In the genomic region with DNA sequence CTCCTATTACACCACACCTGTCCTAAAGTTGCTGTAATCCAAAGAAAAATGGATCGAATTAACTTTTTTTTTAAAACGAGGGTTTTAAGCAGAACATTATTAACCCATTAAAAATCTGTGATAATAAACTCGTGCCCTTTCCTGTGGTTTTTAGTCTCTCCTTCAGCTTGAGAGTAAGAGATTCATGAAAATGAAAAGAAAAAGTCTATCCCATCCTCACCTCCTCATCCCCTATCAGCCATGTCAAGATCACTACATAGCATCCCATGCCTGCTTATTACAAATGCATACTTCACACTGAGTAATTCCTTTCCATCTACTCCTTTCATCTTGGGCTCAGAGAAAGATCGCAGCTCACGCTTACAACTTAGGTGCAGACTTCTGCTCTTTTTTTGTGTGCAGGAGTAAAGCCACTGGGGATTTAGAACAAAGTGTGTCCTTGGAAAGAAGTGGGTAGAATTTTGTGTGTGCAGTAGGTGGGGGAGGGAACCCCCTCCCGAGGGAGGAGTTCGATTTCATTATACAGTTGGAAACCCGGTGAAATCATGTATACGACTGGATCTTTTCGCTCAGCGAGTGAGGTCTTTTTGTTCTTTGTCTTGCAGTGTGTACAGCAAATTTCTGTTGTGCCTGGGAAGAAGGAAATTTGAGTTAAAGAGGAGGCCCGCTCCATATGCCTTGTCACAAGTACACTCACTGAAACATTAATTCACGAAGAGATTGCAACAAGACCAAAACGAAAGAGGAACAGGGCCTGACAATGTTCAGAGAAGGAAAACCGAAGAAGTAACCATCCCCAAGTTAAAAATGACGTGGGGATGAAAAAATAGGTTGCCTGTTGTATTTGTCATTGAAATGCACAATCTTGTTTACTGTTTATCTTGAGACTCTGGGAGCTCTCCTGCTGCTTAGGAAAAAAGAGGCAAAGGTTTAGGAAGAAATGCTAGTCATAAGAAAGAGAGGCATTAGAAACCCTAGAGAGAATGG, we compare ENCODE assay signal across 8 cellular contexts.
DNase-seq lines count a peak whose midpoint lies in the region; ATAC-seq, FAIRE-seq and TF ChIP-seq lines count a peak whose summit lies in the region.

No MANE protein-coding gene starts in this region.

- no peak; the same call in 1 of the 2 replicates for TF ChIP-seq RAD21 in GM12878 (IDR thresholded peaks at IDR 0.05; ENCODE audit: insufficient read depth, low read depth, low read length)

- POLR2A ChIA-PET in GM12878 (lab: Charles Lee), result interaction anchor here (0.7 to 6.0 kb wide), 10 partner anchors 10 to 177 kb away, joined by 3 to 49 read pairs (median 4); no protein-coding TSS in a partner anchor

- H2AFZ ChIP-seq in GM12878 (ENCODE audit: control insufficient read depth, low read depth, low read length), result peak overlapping the region; percentile 79

- peak overlapping the region in 1 of 2 donors; percentile 76 for H3K27ac Mint-ChIP-seq in natural killer cell

- BruUV-seq in GM12878 (replicated peaks; lab: Mats Ljungman, UMichigan), result TSS peak; percentile 84

- TF ChIP-seq POLR2A in GM12878 (IDR thresholded peaks at IDR 0.05; ENCODE audit: low read depth, low read length), result 0 out of 2 replicates have a peak, but pooled peaks have one; percentile 28

- H3K4me3 ChIP-seq in GM12878, result peak overlapping the region; percentile 64

- SMC1A ChIA-PET in GM12878 (lab: Charles Lee; ENCODE audit: uncharacterized antibody, unreplicated experiment), result interaction anchor here (1.0 to 14.8 kb wide), 22 partner anchors 9 to 176 kb away, joined by 3 to 290 read pairs (median 8); no protein-coding TSS in a partner anchor

- H3K27ac ChIP-seq in GM12878 (ENCODE audit: control insufficient read depth, insufficient read depth), result peak overlapping the region; percentile 86

- peak; percentile 92 for DNase-seq in DMS79 treated with DMSO at 0.1 percent for 48 hours (lab: John Stamatoyannopoulos, UW)
- DNase-seq in NCI-H2107 (lab: John Stamatoyannopoulos, UW), result peak; percentile 65
- no peak for DNase-seq in GM12878 (ENCODE audit: low read depth, low spot score)
- no peak for DNase-seq in natural killer cell
- DNase-seq in GM13977 (ENCODE audit: low spot score), result no peak
- DNase-seq in stimulated activated CD4-positive, alpha-beta T cell treated with anti-CD3 and anti-CD28 coated beads, Interleukin-4, amount 100 ng/mL, for 4 hours, result no peak
- no peak for DNase-seq in stimulated activated CD4-positive, alpha-beta T cell treated with anti-CD3 and anti-CD28 coated beads, Interleukin-2, amount 100 ng/mL, for 24 hours

- intact Hi-C loops in GM12878 (cut with micrococcal nuclease; ENCODE audit: unreplicated experiment) (loop anchor here (5.0 kb wide), 3 partner anchors 83 to 158 kb away; no protein-coding TSS in a partner anchor), natural killer cell (cut with micrococcal nuclease) (no loop called here)

- H3K4me2 ChIP-seq in GM12878 (ENCODE audit: control insufficient read depth, insufficient read depth), result peak overlapping the region; percentile 85

- TF ChIP-seq EP300 in GM12878 (IDR thresholded peaks at IDR 0.05; ENCODE audit: borderline replicate concordance in 1 of 2, control insufficient read depth in 1 of 2, low read depth in 2 of 2, low read length in 2 of 2), result 0 out of 4 replicates have a peak, but pooled peaks of 1 of the 2 experiments have one; percentile 50

- RAD21 ChIA-PET in GM12878 (lab: Charles Lee; ENCODE audit: unreplicated experiment), result interaction anchor here (0.8 to 3.5 kb wide), 21 partner anchors 10 to 183 kb away, joined by 3 to 37 read pairs (median 5); a partner anchor contains a TSS

- 1% methylated on average over 16 of the region's 16 CpGs for WGBS in GM12878 (ENCODE audit: insufficient coverage, insufficient replicate concordance, low lambda C conversion rate, missing lambda C conversion rate)

- H3K27me3 ChIP-seq in GM12878 (replicated peaks in 1 of 2; ENCODE audit: control insufficient read depth in 2 of 2, insufficient read depth in 2 of 2, low read length in 1 of 2), result no peaks in the 10 kb centered on the region

- H3K9ac ChIP-seq in GM12878 (ENCODE audit: control insufficient read depth, insufficient read depth, low read length), result peak overlapping the region; percentile 70

- H3K36me3 ChIP-seq in GM12878 (ENCODE audit: control insufficient read depth in 2 of 2, insufficient read depth in 2 of 2, low read length in 1 of 2), result no peaks in the 10 kb centered on the region

- peak; percentile 49 for FAIRE-seq in GM12878 (lab: Jason Lieb, UNC)

- CTCF ChIA-PET in GM12878 (lab: Yijun Ruan, JAX), result interaction anchor here (0.6 to 7.4 kb wide), 10 partner anchors 10 to 248 kb away, joined by 3 to 47 read pairs (median 5); no protein-coding TSS in a partner anchor

- no peaks in the 10 kb centered on the region for H3K36me3 Mint-ChIP-seq in natural killer cell

- H4K20me1 ChIP-seq in GM12878 (ENCODE audit: control insufficient read depth, insufficient read depth), result no peaks in the 10 kb centered on the region

- no peaks in the 10 kb centered on the region; the same call in 1 of the 2 replicates for H3K79me2 ChIP-seq in GM12878 (ENCODE audit: control insufficient read depth, insufficient read depth, low read length)

- ATAC-seq in GM21619 (IDR thresholded peaks at IDR 0.05; ENCODE audit: unreplicated experiment), result peak; percentile 37
- peak; percentile 67 for ATAC-seq in GM12878
- ATAC-seq in natural killer cell, result peak in 1 of 3 donors; percentile 35

- peak overlapping the region; percentile 70 for H3K4me3 Mint-ChIP-seq in natural killer cell

- peaks cover 21 to 27% of the 10 kb centered on the region in 2 donors for H3K4me1 Mint-ChIP-seq in natural killer cell

- H3K4me1 ChIP-seq in GM12878 (ENCODE audit: control insufficient read depth, insufficient read depth, low read length), result peaks cover 56% of the 10 kb centered on the region

- TF ChIP-seq CTCF in GM12878 (IDR thresholded peaks at IDR 0.05 in 2 of 3, conservative IDR thresholded peaks at IDR 0.05 in 1 of 3; ENCODE audit: control insufficient read depth in 2 of 3, extremely low read depth in 1 of 3, insufficient read depth in 1 of 3, low read depth in 3 of 3, low read length in 3 of 3) (no peak), natural killer cell (IDR thresholded peaks at IDR 0.05) (no peak), GM13977 (IDR thresholded peaks at IDR 0.05; ENCODE audit: extremely low read depth, insufficient read depth, missing control alignments) (no peak)

- H3K27me3 Mint-ChIP-seq in natural killer cell (ENCODE audit: low read depth in 2 of 2), result peaks cover 0 to 7% of the 10 kb centered on the region in 2 donors

- in situ Hi-C loops in GM12878 (cut with MboI), result loop anchor here (25.0 kb wide), 1 partner anchor 1553 kb away; a partner anchor contains a TSS
- in situ Hi-C loops in GM13977 (cut with MboI; ENCODE audit: low pct_unique_long_range_greater_than_20kb, low sequenced_read_pairs, unreplicated experiment), result loop anchor here (10.0 to 25.0 kb wide), 2 partner anchors 85 to 172 kb away; no protein-coding TSS in a partner anchor

- no peaks in the 10 kb centered on the region; the same call in 2 of the 3 replicates for H3K9me3 ChIP-seq in GM12878 (replicated peaks; ENCODE audit: control insufficient read depth, insufficient read depth, low read length)

- no peaks in the 10 kb centered on the region for H3K9me3 Mint-ChIP-seq in natural killer cell

TF ChIP-seq in GM12878, 131 proteins besides CTCF, POLR2A, EP300 and RAD21 (continues in another document):
- TF ChIP-seq, protein P1, sequence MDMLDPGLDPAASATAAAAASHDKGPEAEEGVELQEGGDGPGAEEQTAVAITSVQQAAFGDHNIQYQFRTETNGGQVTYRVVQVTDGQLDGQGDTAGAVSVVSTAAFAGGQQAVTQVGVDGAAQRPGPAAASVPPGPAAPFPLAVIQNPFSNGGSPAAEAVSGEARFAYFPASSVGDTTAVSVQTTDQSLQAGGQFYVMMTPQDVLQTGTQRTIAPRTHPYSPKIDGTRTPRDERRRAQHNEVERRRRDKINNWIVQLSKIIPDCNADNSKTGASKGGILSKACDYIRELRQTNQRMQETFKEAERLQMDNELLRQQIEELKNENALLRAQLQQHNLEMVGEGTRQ (IDR thresholded peaks at IDR 0.05; ENCODE audit: borderline replicate concordance, low read depth, low read length), result no peak
- TF ChIP-seq CREB1 (IDR thresholded peaks at IDR 0.05; ENCODE audit: low read depth) (peak; percentile 85), ETV6 (conservative IDR thresholded peaks at IDR 0.05 in 1 of 2, IDR thresholded peaks at IDR 0.05 in 1 of 2; ENCODE audit: borderline replicate concordance in 1 of 2, low read depth in 1 of 2) (peak in 1 of 2 experiments; percentile 91; a peak in 2 of 4 replicates), SMARCA5 (IDR thresholded peaks at IDR 0.05) (no peak), DPF2 (IDR thresholded peaks at IDR 0.05) (0 out of 2 replicates have a peak, but pooled peaks have one; percentile 57), POLR2AphosphoS2 (IDR thresholded peaks at IDR 0.05; ENCODE audit: low read depth, low read length) (no peak), IKZF1 (conservative IDR thresholded peaks at IDR 0.05) (peak; percentile 70), JUND (IDR thresholded peaks at IDR 0.05; ENCODE audit: low read depth, low read length) (no peak), POU2F2 (IDR thresholded peaks at IDR 0.05; ENCODE audit: borderline replicate concordance, low read depth, low read length) (peak; percentile 17; the same call in 1 of the 3 replicates), JUNB (IDR thresholded peaks at IDR 0.05) (peak; percentile 46), IKZF2 (IDR thresholded peaks at IDR 0.05) (peak; percentile 74 to 79; a peak in 3 of 4 replicates), KAT2A (conservative IDR thresholded peaks at IDR 0.05; ENCODE audit: control insufficient read depth, low read depth, low read length) (no peak), MTA2 (IDR thresholded peaks at IDR 0.05; ENCODE audit: low read depth) (peak; percentile 54; the same call in 1 of the 2 replicates), SPI1 (IDR thresholded peaks at IDR 0.05; ENCODE audit: borderline replicate concordance, insufficient read depth, low read depth, low read length) (peak; percentile 93)
- TF ChIP-seq, protein P2, sequence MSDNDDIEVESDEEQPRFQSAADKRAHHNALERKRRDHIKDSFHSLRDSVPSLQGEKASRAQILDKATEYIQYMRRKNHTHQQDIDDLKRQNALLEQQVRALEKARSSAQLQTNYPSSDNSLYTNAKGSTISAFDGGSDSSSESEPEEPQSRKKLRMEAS (IDR thresholded peaks at IDR 0.05; ENCODE audit: low read depth, low read length), result no peak

Comparison
In these comparisons a context has a peak if more than half of its experiments do, and no peak if none do; other contexts are left out.
1. DNase-seq: peak in DMS79 treated with DMSO at 0.1 percent for 48 hours (single experiment) and NCI-H2107 (single experiment); none in GM12878 (single experiment), natural killer cell (single experiment), GM13977 (single experiment), stimulated activated CD4-positive, alpha-beta T cell treated with anti-CD3 and anti-CD28 coated beads, Interleukin-4, amount 100 ng/mL, for 4 hours (0 of 2) and stimulated activated CD4-positive, alpha-beta T cell treated with anti-CD3 and anti-CD28 coated beads, Interleukin-2, amount 100 ng/mL, for 24 hours (0 of 2).